ENCODE assay signal across 9 cellular contexts in the genomic region with DNA sequence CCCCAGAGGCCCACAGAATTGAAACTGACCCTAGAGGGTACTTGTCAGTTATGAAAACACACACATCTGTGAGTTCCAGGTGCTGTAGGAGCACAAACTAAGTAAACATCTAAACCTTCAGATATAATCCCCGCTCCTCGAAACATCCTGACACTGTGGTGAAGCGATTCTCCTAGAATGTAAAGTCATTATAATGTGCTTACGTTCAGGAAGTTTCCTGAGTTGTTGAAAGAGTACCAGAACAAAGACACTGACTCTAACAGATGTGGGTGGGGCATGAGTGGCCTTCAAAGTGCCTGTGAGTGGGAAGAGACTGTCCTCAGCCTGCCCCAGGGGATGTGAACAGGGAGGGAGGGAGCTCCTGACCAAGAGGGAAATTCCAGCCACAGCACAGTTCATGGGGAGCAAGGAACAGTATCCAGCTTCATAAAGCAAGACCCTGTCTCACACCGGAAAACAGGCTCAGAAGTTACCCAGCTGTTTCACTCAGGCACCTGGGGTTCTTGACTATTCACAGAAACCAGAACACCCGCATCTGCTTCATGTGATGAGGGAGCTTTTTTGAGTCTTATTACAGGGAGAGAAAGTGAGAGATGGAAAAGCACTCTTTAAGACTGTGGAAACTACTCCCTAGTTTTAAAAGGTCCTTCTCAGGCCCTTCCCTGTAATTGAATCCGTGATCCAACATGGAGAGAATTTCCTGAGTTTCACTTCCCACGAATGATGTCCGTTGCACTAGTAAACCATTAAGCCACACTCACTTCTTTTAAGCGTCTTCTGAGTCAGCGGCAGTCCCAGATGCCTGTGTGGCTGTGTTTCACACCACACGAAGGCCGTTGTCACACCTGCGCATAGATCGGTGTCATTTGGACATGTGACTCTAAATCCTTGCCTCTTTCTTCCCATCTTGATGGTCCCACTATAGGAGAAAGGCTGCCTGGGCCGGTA.
DNase-seq lines count a peak whose midpoint lies in the region; ATAC-seq and TF ChIP-seq lines count a peak whose summit lies in the region.
"Had no signal": no experiment of that assay in that cellular context is flagged by ENCODE, and none has a peak within 500 bp of the region (broad histone marks: within the 10 kb centered on the region; RNA-seq: fewer than 3 reads in every experiment).

No MANE protein-coding gene starts in this region.

- no peaks in the 10 kb centered on the region for H3K9me3 ChIP-seq in thoracic aorta

- TF ChIP-seq CTCF in GM20000 (IDR thresholded peaks at IDR 0.05; ENCODE audit: extremely low read depth, missing control alignments) (no peak), thoracic aorta (IDR thresholded peaks at IDR 0.05) (no peak)

- peak overlapping the region in 1 of 2 donors; percentile 53 for H3K27ac ChIP-seq in thoracic aorta
- H3K27ac ChIP-seq: SK-N-MC had no signal

- H3K36me3 ChIP-seq in thoracic aorta: peaks cover 28% of the 10 kb centered on the region

- peak; percentile 55 for ATAC-seq in HG03565 (IDR thresholded peaks at IDR 0.05; ENCODE audit: unreplicated experiment)
- ATAC-seq in thoracic aorta (ENCODE audit: insufficient number of reproducible peaks, low FRiP score, low read depth): no peak

- peaks cover 7 to 62% of the 10 kb centered on the region in 2 donors for H3K4me1 ChIP-seq in thoracic aorta (ENCODE audit: control insufficient read depth in 1 of 2, low read depth in 2 of 2)

- H3K4me3 ChIP-seq in thoracic aorta: peak overlapping the region; percentile 26
- H3K4me3 ChIP-seq: SK-N-MC had no signal

- H3K27me3 ChIP-seq in thoracic aorta (replicated peaks; ENCODE audit: insufficient read depth): no peaks in the 10 kb centered on the region

- DNase-seq in Daoy (ENCODE audit: low read depth) (peak; percentile 94), GM20000 (ENCODE audit: low spot score) (peak; percentile 74), astrocyte of the hippocampus (ENCODE audit: low read depth, low spot score) (peak; percentile 55), iris pigment epithelial cell (ENCODE audit: low read depth) (peak; percentile 95), thoracic aorta (ENCODE audit: low spot score) (no peak), OCI-M1 (lab: John Stamatoyannopoulos, UW) (no peak)
- no peak for DNase-seq in stimulated activated CD8-positive, alpha-beta memory T cell treated with anti-CD3 and anti-CD28 coated beads, Interleukin-4, amount 100 ng/mL, for 48 hours

Comparison
In these comparisons a context has a peak if more than half of its experiments do, and no peak if none do; other contexts are left out.
1. DNase-seq: peak in Daoy (single experiment), GM20000 (single experiment), astrocyte of the hippocampus (single experiment) and iris pigment epithelial cell (single experiment); none in thoracic aorta (single experiment), stimulated activated CD8-positive, alpha-beta memory T cell treated with anti-CD3 and anti-CD28 coated beads, Interleukin-4, amount 100 ng/mL, for 48 hours (single experiment) and OCI-M1 (single experiment).